15 cellular contexts compared by ENCODE assay signal in the genomic region with DNA sequence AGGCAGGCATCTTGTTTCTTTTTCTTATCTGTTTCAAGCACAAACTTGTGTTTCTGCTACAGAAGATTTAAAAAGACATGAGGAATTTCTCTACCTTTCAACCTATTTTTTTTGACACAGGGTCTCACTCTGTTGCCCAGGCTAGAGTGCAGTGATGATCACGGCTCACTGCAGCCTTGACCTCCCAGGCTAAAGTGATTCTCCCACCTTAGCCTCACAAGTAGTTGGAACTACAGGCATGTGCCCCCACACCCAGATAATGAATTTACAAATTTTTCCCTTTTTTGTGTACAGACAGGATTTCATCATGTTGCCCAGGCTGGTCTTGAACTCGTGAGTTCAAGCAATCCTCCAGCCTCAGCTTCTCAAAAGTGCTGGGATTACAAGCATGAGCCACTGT. TPM values are rescaled to one million over a fixed set of nuclear protein-coding genes. Genes with fewer than 3 reads are reported as not detected.
DNase-seq lines count a peak whose midpoint lies in the region; ATAC-seq and TF ChIP-seq lines count a peak whose summit lies in the region.
"Had no signal": no experiment of that assay in that cellular context is flagged by ENCODE, and none has a peak within 500 bp of the region (broad histone marks: within the 10 kb centered on the region; RNA-seq: fewer than 3 reads in every experiment).

No MANE protein-coding gene starts in this region.

- no TSS peak for BruUV-seq in HCT116 (replicated peaks; lab: Mats Ljungman, UMichigan)

- H3K9me3 ChIP-seq in HCT116 (ENCODE audit: control insufficient read depth in 1 of 2, insufficient read depth in 1 of 2, low read depth in 1 of 2, low read length in 2 of 2), result no peaks in the 10 kb centered on the region
- no peaks in the 10 kb centered on the region for H3K9me3 ChIP-seq in spleen
- H3K9me3 ChIP-seq in CD4-positive, alpha-beta T cell (ENCODE audit: control insufficient read depth, low read length), result no peaks in the 10 kb centered on the region
- H3K9me3 ChIP-seq: esophagus muscularis mucosa, stomach had no signal

- CTCF ChIA-PET in HCT116 (lab: Charles Lee), result interaction anchor here (0.9 kb wide), 1 partner anchor 13 kb away, joined by 4 read pairs; no protein-coding TSS in a partner anchor
- CTCF ChIA-PET in RWPE1 (lab: Yijun Ruan, JAX), result no interaction called here
- CTCF ChIA-PET in CD4-positive, alpha-beta T cell (lab: Charles Lee), result no interaction called here

- H3K36me3 ChIP-seq in HCT116 (ENCODE audit: control insufficient read depth in 1 of 2, insufficient read depth in 2 of 2, low read length in 2 of 2) (no peaks in the 10 kb centered on the region; a peak in 2 of 4 replicates), spleen (peaks cover 0 to 8% (median 0%) of the 10 kb centered on the region in 6 donors)

- peaks cover 3% of the 10 kb centered on the region for H3K9me3 Mint-ChIP-seq in glutamatergic neuron (ENCODE audit: unreplicated experiment)
- H3K9me3 Mint-ChIP-seq in CD4-positive, alpha-beta T cell, result no peaks in the 10 kb centered on the region
- H3K9me3 Mint-ChIP-seq: activated naive CD4-positive, alpha-beta T cell treated with anti-CD3 and anti-CD28 coated beads, Interleukin-2, amount 50 U/mL, for 24 hours had no signal

- peaks cover 14% of the 10 kb centered on the region for H3K4me1 Mint-ChIP-seq in glutamatergic neuron (ENCODE audit: low read depth, unreplicated experiment)
- no peaks in the 10 kb centered on the region for H3K4me1 Mint-ChIP-seq in CD4-positive, alpha-beta T cell (ENCODE audit: low read depth)

- peak overlapping the region; percentile 44 for H3K4me2 ChIP-seq in HCT116 (ENCODE audit: low read length)

- DNase-seq in HCT116 (ENCODE audit: low read depth, low spot score) (no peak), RWPE1 (ENCODE audit: low spot score) (no peak), glutamatergic neuron (no peak), spleen (no peak), coronary artery (ENCODE audit: low spot score) (no peak)
- no peak for DNase-seq in CD4-positive, alpha-beta T cell
- DNase-seq: GF-D8, NCI-H146, NCI-H526 treated with DMSO at 0.1 percent for 48 hours, SHP77, stomach had no signal

- ATAC-seq in HCT116 (no peak), HG02588 (IDR thresholded peaks at IDR 0.05; ENCODE audit: unreplicated experiment) (no peak), HG03457 (IDR thresholded peaks at IDR 0.05; ENCODE audit: unreplicated experiment) (no peak)
- no peak for ATAC-seq in CD4-positive, alpha-beta T cell (ENCODE audit: poor library complexity)

- H4K20me1 ChIP-seq in HCT116 (ENCODE audit: insufficient read depth), result no peaks in the 10 kb centered on the region

- H3K4me3 ChIP-seq in HCT116 (replicated peaks in 1 of 2; ENCODE audit: low read depth in 1 of 2, low read length in 2 of 2) (no peak overlapping the region), spleen (no peak overlapping the region), coronary artery (no peak overlapping the region)
- H3K4me3 ChIP-seq: esophagus muscularis mucosa, stomach had no signal

- POLR2A ChIA-PET in HCT116 (lab: Charles Lee) (interaction anchor here (3.2 kb wide), 1 partner anchor 22 kb away, joined by 8 read pairs; no protein-coding TSS in a partner anchor), RWPE1 (lab: Yijun Ruan, JAX; ENCODE audit: low non-redundant PET) (no interaction called here)
- POLR2A ChIA-PET in CD4-positive, alpha-beta T cell (lab: Charles Lee), result no interaction called here

- no peaks in the 10 kb centered on the region for H3K9me2 ChIP-seq in HCT116 (ENCODE audit: insufficient read depth)

- H3K36me3 Mint-ChIP-seq in glutamatergic neuron (ENCODE audit: unreplicated experiment), result no peaks in the 10 kb centered on the region
- no peaks in the 10 kb centered on the region for H3K36me3 Mint-ChIP-seq in CD4-positive, alpha-beta T cell (ENCODE audit: low read depth)
- H3K36me3 Mint-ChIP-seq: activated naive CD4-positive, alpha-beta T cell treated with anti-CD3 and anti-CD28 coated beads, Interleukin-2, amount 50 U/mL, for 24 hours had no signal

- H3K4me1 ChIP-seq in HCT116 (ENCODE audit: control insufficient read depth in 1 of 2, insufficient read depth in 2 of 2, low read length in 2 of 2) (peaks cover 55 to 75% of the 10 kb centered on the region in 2 experiments), spleen (peaks cover 18 to 57% (median 43%) of the 10 kb centered on the region in 6 donors)

- TF ChIP-seq POLR2A in HCT116 (IDR thresholded peaks at IDR 0.05; ENCODE audit: borderline replicate concordance, extremely low read depth, insufficient read depth, insufficient read length) (no peak), spleen (IDR thresholded peaks at IDR 0.05) (no peak)

- peak overlapping the region; percentile 5 for H3K27ac Mint-ChIP-seq in glutamatergic neuron (ENCODE audit: unreplicated experiment)
- H3K27ac Mint-ChIP-seq in CD4-positive, alpha-beta T cell, result no peak overlapping the region
- H3K27ac Mint-ChIP-seq: activated naive CD4-positive, alpha-beta T cell treated with anti-CD3 and anti-CD28 coated beads, Interleukin-2, amount 50 U/mL, for 24 hours had no signal

- H2AFZ ChIP-seq in HCT116 (ENCODE audit: low read depth, low read length, poor library complexity, severe bottlenecking), result no peak overlapping the region

- H3K9ac ChIP-seq in HCT116 (ENCODE audit: low read length), result peak overlapping the region; percentile 43

- H3K4me3 Mint-ChIP-seq in glutamatergic neuron (ENCODE audit: unreplicated experiment), result no peak overlapping the region
- H3K4me3 Mint-ChIP-seq in CD4-positive, alpha-beta T cell, result no peak overlapping the region
- H3K4me3 Mint-ChIP-seq: activated naive CD4-positive, alpha-beta T cell treated with anti-CD3 and anti-CD28 coated beads, Interleukin-2, amount 50 U/mL, for 24 hours had no signal

- RAD21 ChIA-PET in HCT116 (lab: Charles Lee; ENCODE audit: low non-redundant PET in 1 of 2, low total read pairs in 2 of 2, uncharacterized antibody in 2 of 2, unreplicated experiment in 2 of 2), result no interaction called here

- TF ChIP-seq RAD21 in HCT116 (IDR thresholded peaks at IDR 0.05; ENCODE audit: low read depth), result no peak

- no peak for TF ChIP-seq CTCF in HCT116 (IDR thresholded peaks at IDR 0.05 in 2 of 3, conservative IDR thresholded peaks at IDR 0.05 in 1 of 3; ENCODE audit: borderline replicate concordance in 1 of 3, insufficient read depth in 1 of 3, low read depth in 2 of 3, low read length in 2 of 3)
- TF ChIP-seq CTCF in RWPE1 (conservative IDR thresholded peaks at IDR 0.05; ENCODE audit: low read depth), result no peak
- TF ChIP-seq CTCF in glutamatergic neuron (IDR thresholded peaks at IDR 0.05; ENCODE audit: partially characterized antibody, unreplicated experiment), result no peak
- no peak for TF ChIP-seq CTCF in spleen (IDR thresholded peaks at IDR 0.05 in 8 of 11, conservative IDR thresholded peaks at IDR 0.05 in 3 of 11)
- no peak for TF ChIP-seq CTCF in coronary artery (IDR thresholded peaks at IDR 0.05)
- no peak for TF ChIP-seq CTCF in CD4-positive, alpha-beta T cell (IDR thresholded peaks at IDR 0.05)

- H3K27me3 ChIP-seq in HCT116 (ENCODE audit: insufficient read depth, low read length) (no peaks in the 10 kb centered on the region), spleen (replicated peaks in 1 of 7) (no peaks in the 10 kb centered on the region)
- no peaks in the 10 kb centered on the region for H3K27me3 ChIP-seq in CD4-positive, alpha-beta T cell (ENCODE audit: control insufficient read depth, insufficient read depth, low read length)
- H3K27me3 ChIP-seq: esophagus muscularis mucosa, stomach had no signal

- intact Hi-C loops in HCT116 (cut with micrococcal nuclease) (no loop called here), spleen (cut with DNase I; ENCODE audit: low total_unique reads) (no loop called here)
- intact Hi-C loops in CD4-positive, alpha-beta T cell (cut with DNase I, micrococcal nuclease), result no loop called here

- H3K27me3 Mint-ChIP-seq in glutamatergic neuron (ENCODE audit: unreplicated experiment), result peaks cover 1% of the 10 kb centered on the region
- H3K27me3 Mint-ChIP-seq in CD4-positive, alpha-beta T cell, result no peaks in the 10 kb centered on the region
- H3K27me3 Mint-ChIP-seq: activated naive CD4-positive, alpha-beta T cell treated with anti-CD3 and anti-CD28 coated beads, Interleukin-2, amount 50 U/mL, for 24 hours had no signal

- peaks cover 99% of the 10 kb centered on the region for H3K79me2 ChIP-seq in HCT116 (ENCODE audit: insufficient read depth, low read length)

- peak overlapping the region; percentile 44; the same call in 1 of the 2 replicates for H3K27ac ChIP-seq in HCT116 (ENCODE audit: low read depth, low read length)
- H3K27ac ChIP-seq in RWPE1, result peak overlapping the region; percentile 89
- peak overlapping the region; percentile 24 to 85 (median 70) for H3K27ac ChIP-seq in spleen
- no peak overlapping the region for H3K27ac ChIP-seq in coronary artery
- H3K27ac ChIP-seq in CD4-positive, alpha-beta T cell (ENCODE audit: low read depth, low read length), result no peak overlapping the region

- 58 to 69% (median 67%) methylated on average over 2 of the region's 2 CpGs for WGBS in spleen, 5 donors

TF ChIP-seq in HCT116, 20 proteins besides CTCF, POLR2A, EP300 and RAD21 (continues in another document):
- TF ChIP-seq TCF7L2 (IDR thresholded peaks at IDR 0.05; ENCODE audit: borderline replicate concordance, extremely low read depth, insufficient read depth, insufficient read length) (no peak), SP1 (IDR thresholded peaks at IDR 0.05; ENCODE audit: low read depth) (no peak), FOSL1 (IDR thresholded peaks at IDR 0.05; ENCODE audit: low read depth) (no peak), ATF3 (IDR thresholded peaks at IDR 0.05) (no peak), EGR1 (IDR thresholded peaks at IDR 0.05; ENCODE audit: low read depth) (no peak), ZFX (IDR thresholded peaks at IDR 0.05) (no peak)

RNA-seq across cellular contexts. Expression of gene DNMBP, which starts 25.1 kb away (rescaled TPM):
- 60.3 TPM for total RNA-seq in HCT116 (2021; ENCODE audit: unreplicated experiment)
- 25.2 and 36.2 TPM in 2 replicates for polyA plus RNA-seq in HCT116 (2012)
- 9.5 TPM for total RNA-seq in glutamatergic neuron (ENCODE audit: unreplicated experiment)
- total RNA-seq in spleen, result 10 to 100 TPM; 15.3 to 19.5 (median 16.9) TPM
- 1 to 10 TPM; 4.6 to 8.9 (median 6.3) TPM for polyA plus RNA-seq in spleen
- total RNA-seq in CD4-positive, alpha-beta T cell, result 1 to 10 TPM; 2.2 to 2.3 TPM

Comparison
In these comparisons a context has a peak if more than half of its experiments do, and no peak if none do; other contexts are left out.
1. H3K27ac ChIP-seq: peak in HCT116 (single experiment), RWPE1 (single experiment) and spleen (8 of 8); none in coronary artery (0 of 2) and CD4-positive, alpha-beta T cell (single experiment).